8 cellular contexts compared by ENCODE assay signal in genomic region chr20:33755936-33756490, GRCh38. TPM values are rescaled to one million over a fixed set of nuclear protein-coding genes. Genes with fewer than 3 reads are reported as not detected.
DNase-seq lines count a peak whose midpoint lies in the region; ATAC-seq, FAIRE-seq and TF ChIP-seq lines count a peak whose summit lies in the region.
"Not testable (repeated sequence)": the region's sequence is repeated elsewhere in the genome, so short reads cannot be mapped to it uniquely, and the experiment has no call there.
"Had no signal": no experiment of that assay in that cellular context is flagged by ENCODE, and none has a peak within 500 bp of the region (broad histone marks: within the 10 kb centered on the region; RNA-seq: fewer than 3 reads in every experiment).

No MANE protein-coding gene starts in this region.

- not testable (repeated sequence) for TF ChIP-seq RAD21 in GM12878 (IDR thresholded peaks at IDR 0.05; ENCODE audit: insufficient read depth, low read depth, low read length)

- not testable (repeated sequence) for H3K79me1 ChIP-seq in mesenchymal stem cell (replicated peaks; ENCODE audit: low read length, poor library complexity, severe bottlenecking)

- not testable (repeated sequence) for H3K27me3 Mint-ChIP-seq in activated T-cell treated with anti-CD3 and anti-CD28 coated beads, Interleukin-2, amount 50 U/mL, for 24 hours; progenitor cell of endocrine pancreas

- not testable (repeated sequence) for H4K20me1 ChIP-seq in GM12878 (ENCODE audit: control insufficient read depth, insufficient read depth)

- H3K4me3 ChIP-seq in SJCRH30; GM12878; mesenchymal stem cell (ENCODE audit: insufficient read depth in 1 of 2, low read depth in 1 of 2, low read length in 2 of 2): not testable (repeated sequence)

- not testable (repeated sequence) for H3K9me3 ChIP-seq in KOPT-K1 (ENCODE audit: insufficient read depth, low read length, poor library complexity, severe bottlenecking); SJCRH30 (replicated peaks); GM12878 (replicated peaks; ENCODE audit: control insufficient read depth, insufficient read depth, low read length)
- H3K9me3 ChIP-seq in mesenchymal stem cell (ENCODE audit: control insufficient read depth, low read length): peaks cover 11% of the 10 kb centered on the region

- not testable (repeated sequence) for H3K4me2 ChIP-seq in GM12878 (ENCODE audit: control insufficient read depth, insufficient read depth); mesenchymal stem cell (ENCODE audit: low read length, poor library complexity, severe bottlenecking)

- not testable (repeated sequence) for H3K36me3 ChIP-seq in KOPT-K1 (ENCODE audit: insufficient read depth, low read length); SJCRH30; GM12878 (ENCODE audit: control insufficient read depth in 2 of 2, insufficient read depth in 2 of 2, low read length in 1 of 2)
- peaks cover 33 to 55% of the 10 kb centered on the region in 2 experiments for H3K36me3 ChIP-seq in mesenchymal stem cell (ENCODE audit: control insufficient read depth in 1 of 2, insufficient read depth in 2 of 2, low read depth in 1 of 2, low read length in 2 of 2)

- H3K4me1 Mint-ChIP-seq in activated T-cell treated with anti-CD3 and anti-CD28 coated beads, Interleukin-2, amount 50 U/mL, for 24 hours (ENCODE audit: low read depth); progenitor cell of endocrine pancreas (ENCODE audit: low read depth): not testable (repeated sequence)

- DNase-seq in EL (peak; percentile 9), SJCRH30 (peak; percentile 39 to 42)
- not testable (repeated sequence) for DNase-seq in activated T-cell treated with anti-CD3 and anti-CD28 coated beads, Interleukin-2, amount 50 U/mL, for 24 hours; GM12878 (ENCODE audit: low read depth, low spot score); mesenchymal stem cell; progenitor cell of endocrine pancreas (ENCODE audit: low spot score, unreplicated experiment)

- TF ChIP-seq EP300 in GM12878 (IDR thresholded peaks at IDR 0.05; ENCODE audit: borderline replicate concordance in 1 of 2, control insufficient read depth in 1 of 2, low read depth in 2 of 2, low read length in 2 of 2): not testable (repeated sequence)

- not testable (repeated sequence) for H4K91ac ChIP-seq in mesenchymal stem cell (ENCODE audit: low read length)

- not testable (repeated sequence) for H3K4ac ChIP-seq in mesenchymal stem cell (ENCODE audit: low read depth in 1 of 2, low read length in 2 of 2)

- H3K18ac ChIP-seq in mesenchymal stem cell (ENCODE audit: low read depth in 1 of 2, low read length in 2 of 2): not testable (repeated sequence)

- H3K4me3 Mint-ChIP-seq in activated T-cell treated with anti-CD3 and anti-CD28 coated beads, Interleukin-2, amount 50 U/mL, for 24 hours; progenitor cell of endocrine pancreas (ENCODE audit: low read depth): not testable (repeated sequence)

- CTCF ChIA-PET in GM12878 (lab: Yijun Ruan, JAX): not testable (repeated sequence)

- intact Hi-C loops in GM12878 (cut with micrococcal nuclease; ENCODE audit: unreplicated experiment): not testable (repeated sequence)

- in situ Hi-C loops in GM12878 (cut with MboI): not testable (repeated sequence)

- peak overlapping the region; percentile 53 for H3K27ac ChIP-seq in KOPT-K1 (ENCODE audit: low read depth, low read length, poor library complexity, severe bottlenecking)
- H3K27ac ChIP-seq in SJCRH30; GM12878 (ENCODE audit: control insufficient read depth, insufficient read depth); mesenchymal stem cell (ENCODE audit: low read length, poor library complexity, severe bottlenecking): not testable (repeated sequence)

- not testable (repeated sequence) for H3K23ac ChIP-seq in mesenchymal stem cell (ENCODE audit: low read length in 2 of 2)

- not testable (repeated sequence) for H2BK5ac ChIP-seq in mesenchymal stem cell (ENCODE audit: low read depth, low read length, poor library complexity, severe bottlenecking)

- H3K9ac ChIP-seq in GM12878 (ENCODE audit: control insufficient read depth, insufficient read depth, low read length); mesenchymal stem cell (ENCODE audit: low read length): not testable (repeated sequence)

- SMC1A ChIA-PET in GM12878 (lab: Charles Lee; ENCODE audit: uncharacterized antibody, unreplicated experiment): not testable (repeated sequence)

- not testable (repeated sequence) for FAIRE-seq in GM12878 (lab: Jason Lieb, UNC)

- peaks cover 72% of the 10 kb centered on the region for H3K36me3 Mint-ChIP-seq in activated T-cell treated with anti-CD3 and anti-CD28 coated beads, Interleukin-2, amount 50 U/mL, for 24 hours (ENCODE audit: low read depth)
- H3K36me3 Mint-ChIP-seq in progenitor cell of endocrine pancreas (ENCODE audit: insufficient read depth): peaks cover 29% of the 10 kb centered on the region

- H3K27me3 ChIP-seq in SJCRH30; GM12878 (replicated peaks in 1 of 2; ENCODE audit: control insufficient read depth in 2 of 2, insufficient read depth in 2 of 2, low read length in 1 of 2); mesenchymal stem cell (ENCODE audit: control insufficient read depth in 1 of 2, insufficient read depth in 1 of 2, low read length in 2 of 2): not testable (repeated sequence)

- WGBS in GM12878 (ENCODE audit: insufficient coverage, insufficient replicate concordance, low lambda C conversion rate, missing lambda C conversion rate): 87% methylated on average over 6 of the region's 10 CpGs
- WGBS in mesenchymal stem cell: 92% methylated on average over 6 of the region's 10 CpGs

- not testable (repeated sequence) for H3K79me2 ChIP-seq in GM12878 (ENCODE audit: control insufficient read depth, insufficient read depth, low read length)

- not testable (repeated sequence) for H3K4me1 ChIP-seq in SJCRH30; GM12878 (ENCODE audit: control insufficient read depth, insufficient read depth, low read length); mesenchymal stem cell (ENCODE audit: control insufficient read depth, insufficient read depth, low read depth, low read length)

- POLR2A ChIA-PET in GM12878 (lab: Charles Lee): not testable (repeated sequence)

- not testable (repeated sequence) for H2AK5ac ChIP-seq in mesenchymal stem cell (ENCODE audit: low read length, severe bottlenecking)

- H3K9me3 Mint-ChIP-seq in activated T-cell treated with anti-CD3 and anti-CD28 coated beads, Interleukin-2, amount 50 U/mL, for 24 hours; progenitor cell of endocrine pancreas (ENCODE audit: low read depth): not testable (repeated sequence)

- TF ChIP-seq CTCF in GM12878 (IDR thresholded peaks at IDR 0.05 in 2 of 3, conservative IDR thresholded peaks at IDR 0.05 in 1 of 3; ENCODE audit: control insufficient read depth in 2 of 3, extremely low read depth in 1 of 3, insufficient read depth in 1 of 3, low read depth in 3 of 3, low read length in 3 of 3); progenitor cell of endocrine pancreas (IDR thresholded peaks at IDR 0.05; ENCODE audit: unreplicated experiment): not testable (repeated sequence)

- not testable (repeated sequence) for TF ChIP-seq POLR2A in GM12878 (IDR thresholded peaks at IDR 0.05; ENCODE audit: low read depth, low read length)

- not testable (repeated sequence) for H2BK120ac ChIP-seq in mesenchymal stem cell (ENCODE audit: low read depth, low read length)

- peak overlapping the region; percentile 13 for H4K8ac ChIP-seq in mesenchymal stem cell (ENCODE audit: low read length)

- not testable (repeated sequence) for H2BK12ac ChIP-seq in mesenchymal stem cell (ENCODE audit: low read length in 2 of 2)

- RAD21 ChIA-PET in GM12878 (lab: Charles Lee; ENCODE audit: unreplicated experiment): interaction anchor here (0.7 kb wide), 1 partner anchor 89 kb away, joined by 3 read pairs; no protein-coding TSS in a partner anchor

- not testable (repeated sequence) for H3K14ac ChIP-seq in mesenchymal stem cell (ENCODE audit: low read length in 2 of 2)

- BruUV-seq in GM12878 (replicated peaks; lab: Mats Ljungman, UMichigan): not testable (repeated sequence)

- not testable (repeated sequence) for H2BK15ac ChIP-seq in mesenchymal stem cell (ENCODE audit: low read depth, poor library complexity, severe bottlenecking)

- not testable (repeated sequence) for ATAC-seq in GM12878

- H2AFZ ChIP-seq in GM12878 (ENCODE audit: control insufficient read depth, low read depth, low read length): peak overlapping the region; percentile 50
- not testable (repeated sequence) for H2AFZ ChIP-seq in mesenchymal stem cell (ENCODE audit: low read depth, low read length)

- H3K27ac Mint-ChIP-seq in activated T-cell treated with anti-CD3 and anti-CD28 coated beads, Interleukin-2, amount 50 U/mL, for 24 hours: peak overlapping the region; percentile 18
- H3K27ac Mint-ChIP-seq in progenitor cell of endocrine pancreas: peak overlapping the region; percentile 34

RNA-seq across cellular contexts. Expression of gene ZNF341, which starts 24.2 kb away (rescaled TPM):
- 1.3 and 1.8 TPM in 2 replicates for total RNA-seq in SJCRH30 (2014; rRNA removed; shearing (Covaris generic))
- total RNA-seq in GM12878 (2013; cell fraction: nucleolus; rRNA removed): 4.4 and 5.6 TPM in 2 replicates
- total RNA-seq in GM12878 (2014; rRNA removed): 1.5 and 2.8 TPM in 2 replicates
- total RNA-seq in GM12878 (2014; rRNA removed; fragmentation: Illumina TruSeq; extraction: Trizol): 1.1 and 1.4 TPM in 2 replicates
- total RNA-seq in GM12878 (2021): 4.0 and 5.0 TPM in 2 replicates
- 1.7 TPM for polyA plus RNA-seq in GM12878 (2011; ENCODE audit: low read depth)
- polyA plus RNA-seq in GM12878 (2011; rRNA removed): 0.86 and 2.5 TPM in 2 replicates
- polyA plus RNA-seq in GM12878 (2011; cell fraction: cytosol; rRNA removed): 3.1 and 3.2 TPM in 2 replicates
- 6.7 and 9.5 TPM in 2 replicates for polyA plus RNA-seq in GM12878 (2011; cell fraction: nucleus; rRNA removed)
- 3.4 and 3.6 TPM in 2 replicates for polyA plus RNA-seq in GM12878 (2012)
- 0.63 and 2.4 TPM in 2 replicates for polyA plus RNA-seq in GM12878 (2014; fragmentation: Illumina TruSeq; extraction: Trizol)
- polyA plus RNA-seq in GM12878 (2014; fragmentation: Nextera tagmentation; extraction: Ambion mirVana): under 1 TPM; 0.18 to 0.46 TPM
- polyA plus RNA-seq in GM12878 (2014; rRNA removed): 3.0 and 4.1 TPM in 2 replicates
- polyA plus RNA-seq in GM12878 (2016; fragmentation: Nextera tagmentation; extraction: Ambion mirVana): 1 to 10 TPM; 3.8 to 4.0 TPM
- 3.4 and 4.9 TPM in 2 replicates for polyA minus RNA-seq in GM12878 (2011; rRNA and poly(A)+ RNA removed)
- 1.6 and 3.3 TPM in 2 replicates for polyA minus RNA-seq in GM12878 (2011; cell fraction: cytosol; rRNA and poly(A)+ RNA removed)
- 2.1 and 5.0 TPM in 2 replicates for polyA minus RNA-seq in GM12878 (2011; cell fraction: nucleus; rRNA and poly(A)+ RNA removed)
- 1.4 TPM for polyA plus RNA-seq in mesenchymal stem cell (2013, experiment 1 of 2)
- 1.5 TPM for polyA plus RNA-seq in mesenchymal stem cell (2013, experiment 2 of 2)
- total RNA-seq in progenitor cell of endocrine pancreas: 8.0 and 8.3 TPM in 2 replicates

RNA-seq across cellular contexts. Expression of gene PXMP4, which starts 35.9 kb away (rescaled TPM):
- 7.4 and 8.2 TPM in 2 replicates for total RNA-seq in SJCRH30 (2014; rRNA removed; shearing (Covaris generic))
- 5.6 and 7.9 TPM in 2 replicates for total RNA-seq in GM12878 (2013; cell fraction: nucleolus; rRNA removed)
- total RNA-seq in GM12878 (2014; rRNA removed) (7.5 and 9.7 TPM in 2 replicates), GM12878 (2014; rRNA removed; fragmentation: Illumina TruSeq; extraction: Trizol) (2.1 and 3.6 TPM in 2 replicates), GM12878 (2021) (7.6 and 8.9 TPM in 2 replicates), progenitor cell of endocrine pancreas (5.0 and 6.1 TPM in 2 replicates)
- polyA plus RNA-seq in GM12878 (2011; ENCODE audit: low read depth): 3.6 TPM
- polyA plus RNA-seq in GM12878 (2011; rRNA removed) (2.7 and 4.9 TPM in 2 replicates), GM12878 (2014; fragmentation: Illumina TruSeq; extraction: Trizol) (1.3 and 5.4 TPM in 2 replicates), GM12878 (2014; fragmentation: Nextera tagmentation; extraction: Ambion mirVana) (10 to 100 TPM; 12.2 to 19.2 TPM), GM12878 (2014; rRNA removed) (4.8 and 5.7 TPM in 2 replicates), GM12878 (2016; fragmentation: Nextera tagmentation; extraction: Ambion mirVana) (10 to 100 TPM; 14.2 to 15.7 TPM)
- 7.3 and 7.6 TPM in 2 replicates for polyA plus RNA-seq in GM12878 (2011; cell fraction: cytosol; rRNA removed)
- 5.1 and 5.8 TPM in 2 replicates for polyA plus RNA-seq in GM12878 (2011; cell fraction: nucleus; rRNA removed)
- 6.0 and 6.6 TPM in 2 replicates for polyA plus RNA-seq in GM12878 (2012)
- 2.8 and 5.6 TPM in 2 replicates for polyA minus RNA-seq in GM12878 (2011; rRNA and poly(A)+ RNA removed)
- 4.7 and 6.7 TPM in 2 replicates for polyA minus RNA-seq in GM12878 (2011; cell fraction: cytosol; rRNA and poly(A)+ RNA removed)
- 1.8 and 1.9 TPM in 2 replicates for polyA minus RNA-seq in GM12878 (2011; cell fraction: nucleus; rRNA and poly(A)+ RNA removed)
- 3.2 TPM for polyA plus RNA-seq in mesenchymal stem cell (2013, experiment 1 of 2)
- 2.7 TPM for polyA plus RNA-seq in mesenchymal stem cell (2013, experiment 2 of 2)
- total RNA-seq: PC-3 had no signal

RNA-seq across cellular contexts. Expression of gene CHMP4B, which starts 55.1 kb away (rescaled TPM):
- 45.0 and 51.9 TPM in 2 replicates for total RNA-seq in SJCRH30 (2014; rRNA removed; shearing (Covaris generic))
- 6.9 and 9.9 TPM in 2 replicates for total RNA-seq in GM12878 (2013; cell fraction: nucleolus; rRNA removed)
- total RNA-seq in GM12878 (2014; rRNA removed) (46.6 and 47.7 TPM in 2 replicates), GM12878 (2014; rRNA removed; fragmentation: Illumina TruSeq; extraction: Trizol) (52.6 and 54.1 TPM in 2 replicates), GM12878 (2021) (96.3 and 98.7 TPM in 2 replicates), progenitor cell of endocrine pancreas (136 and 137 TPM in 2 replicates)
- 96.7 TPM for polyA plus RNA-seq in GM12878 (2011; ENCODE audit: low read depth)
- polyA plus RNA-seq in GM12878 (2011; rRNA removed) (63.3 and 64.9 TPM in 2 replicates), GM12878 (2014; fragmentation: Illumina TruSeq; extraction: Trizol) (117 and 118 TPM in 2 replicates), GM12878 (2014; fragmentation: Nextera tagmentation; extraction: Ambion mirVana) (10 to 100 TPM in 1 of 2 experiments, 1 to 10 TPM in 1; 4.2 to 12.9 TPM), GM12878 (2014; rRNA removed) (102 and 105 TPM in 2 replicates), GM12878 (2016; fragmentation: Nextera tagmentation; extraction: Ambion mirVana) (1 to 10 TPM; 5.0 to 6.7 TPM)
- polyA plus RNA-seq in GM12878 (2011; cell fraction: cytosol; rRNA removed): 50.1 and 54.9 TPM in 2 replicates
- 19.2 and 25.0 TPM in 2 replicates for polyA plus RNA-seq in GM12878 (2011; cell fraction: nucleus; rRNA removed)
- 88.4 and 104 TPM in 2 replicates for polyA plus RNA-seq in GM12878 (2012)
- polyA minus RNA-seq in GM12878 (2011; rRNA and poly(A)+ RNA removed): 14.0 and 17.8 TPM in 2 replicates
- polyA minus RNA-seq in GM12878 (2011; cell fraction: cytosol; rRNA and poly(A)+ RNA removed): 13.9 and 18.4 TPM in 2 replicates
- polyA minus RNA-seq in GM12878 (2011; cell fraction: nucleus; rRNA and poly(A)+ RNA removed): 3.5 and 5.2 TPM in 2 replicates
- 93.8 TPM for polyA plus RNA-seq in mesenchymal stem cell (2013, experiment 1 of 2)
- polyA plus RNA-seq in mesenchymal stem cell (2013, experiment 2 of 2): 92.8 TPM
